ENCODE assay signal across 22 cellular contexts in genomic region chr12:12036901-12037300, GRCh38. TPM values are rescaled to one million over a fixed set of nuclear protein-coding genes. Genes with fewer than 3 reads are reported as not detected.
A peak's percentile ranks its signal among the peaks of the same experiment; 100 is the strongest.
DNase-seq lines count a peak whose midpoint lies in the region; ATAC-seq, FAIRE-seq and TF ChIP-seq lines count a peak whose summit lies in the region.
"Had no signal": no experiment of that assay in that cellular context is flagged by ENCODE, and none has a peak within 500 bp of the region (broad histone marks: within the 10 kb centered on the region; RNA-seq: fewer than 3 reads in every experiment).

No MANE protein-coding gene starts in this region.

- no peak overlapping the region for H2AFZ ChIP-seq in KMS-11 (ENCODE audit: low read depth)

- no peaks in the 10 kb centered on the region for H3K36me3 ChIP-seq in KMS-11 (ENCODE audit: insufficient read depth)
- H3K36me3 ChIP-seq in endodermal cell (ENCODE audit: control insufficient read depth, insufficient read depth, low read length) = peaks cover 2% of the 10 kb centered on the region
- H3K36me3 ChIP-seq in uterus = no peaks in the 10 kb centered on the region
- H3K36me3 ChIP-seq: BE2C had no signal

- no peak overlapping the region for H3K4me3 Mint-ChIP-seq in endodermal cell
- H3K4me3 Mint-ChIP-seq: CD4-positive, CD25-positive, alpha-beta regulatory T cell; CD8-positive, alpha-beta memory T cell had no signal

- no peak overlapping the region for H3K27ac Mint-ChIP-seq in endodermal cell
- H3K27ac Mint-ChIP-seq: CD8-positive, alpha-beta memory T cell had no signal

- CTCF ChIA-PET in A549 (lab: Yijun Ruan, JAX) = interaction anchor here (0.6 to 10.4 kb wide), 9 partner anchors 11 to 673 kb away, joined by 3 to 271 read pairs (median 4); no protein-coding TSS in a partner anchor

- H3K27me3 ChIP-seq in KMS-11 (ENCODE audit: insufficient read depth, low read depth) = no peaks in the 10 kb centered on the region
- H3K27me3 ChIP-seq in endodermal cell (ENCODE audit: control insufficient read depth, insufficient read depth, low read length, poor library complexity, severe bottlenecking) = no peaks in the 10 kb centered on the region
- H3K27me3 ChIP-seq in uterus = no peaks in the 10 kb centered on the region
- H3K27me3 ChIP-seq: BE2C had no signal

- TF ChIP-seq CTCF in A549 (IDR thresholded peaks at IDR 0.05) (no peak), KMS-11 (conservative IDR thresholded peaks at IDR 0.05; ENCODE audit: low read depth, low read length) (no peak), endodermal cell (conservative IDR thresholded peaks at IDR 0.05) (no peak), uterus (IDR thresholded peaks at IDR 0.05) (no peak)

- no peaks in the 10 kb centered on the region for H3K27me3 Mint-ChIP-seq in endodermal cell (ENCODE audit: insufficient read depth)

- TF ChIP-seq POLR2A in A549 (IDR thresholded peaks at IDR 0.05; ENCODE audit: low read length) = no peak
- TF ChIP-seq POLR2A in uterus (IDR thresholded peaks at IDR 0.05) = no peak

- no peaks in the 10 kb centered on the region for H3K79me2 ChIP-seq in KMS-11 (ENCODE audit: insufficient read depth, low read depth)

- POLR2A ChIA-PET in A549 (lab: Yijun Ruan, JAX) = no interaction called here

- H3K9ac ChIP-seq in KMS-11 = no peak overlapping the region
- H3K9ac ChIP-seq in endodermal cell (ENCODE audit: extremely low read depth, low read length, poor library complexity, severe bottlenecking) = no peak overlapping the region

- H3K27ac ChIP-seq in A549 (no peak overlapping the region), KMS-11 (no peak overlapping the region), endodermal cell (ENCODE audit: low read depth, low read length) (no peak overlapping the region), uterus (no peak overlapping the region)

- peaks cover 13% of the 10 kb centered on the region for H3K9me3 Mint-ChIP-seq in endodermal cell
- H3K9me3 Mint-ChIP-seq: CD4-positive, CD25-positive, alpha-beta regulatory T cell; CD8-positive, alpha-beta memory T cell had no signal

- peaks cover 13% of the 10 kb centered on the region for H3K36me3 Mint-ChIP-seq in endodermal cell (ENCODE audit: low read depth)
- H3K36me3 Mint-ChIP-seq: CD4-positive, CD25-positive, alpha-beta regulatory T cell had no signal

- no peak for TF ChIP-seq RAD21 in A549 (conservative IDR thresholded peaks at IDR 0.05 in 1 of 2, IDR thresholded peaks at IDR 0.05 in 1 of 2)

- H4K20me1 ChIP-seq in KMS-11 (ENCODE audit: insufficient read depth) = no peaks in the 10 kb centered on the region

- H3K4me2 ChIP-seq in A549 (no peak overlapping the region), KMS-11 (peak overlapping the region; percentile 30; the same call in 1 of the 2 replicates)

- H3K4me1 Mint-ChIP-seq in endodermal cell = peaks cover 33% of the 10 kb centered on the region

- no peak for TF ChIP-seq EP300 in A549 (IDR thresholded peaks at IDR 0.05)

- DNase-seq in A549 (ENCODE audit: low read depth in 1 of 2, low spot score in 1 of 2) (no peak), endodermal cell (peak; percentile 13), uterus (no peak)
- no peak for DNase-seq in stimulated activated CD4-positive, alpha-beta T cell treated with anti-CD3 and anti-CD28 coated beads, Interleukin-1b, Interleukin-23, amount 100 ng/mL, for 48 hours
- DNase-seq: ACHN; BE2C; C1 segment of cervical spinal cord; CD4-positive, CD25-positive, alpha-beta regulatory T cell; CD8-positive, alpha-beta memory T cell; COR-L47; DMS 273 treated with DMSO at 0.1 percent for 48 hours; DMS53; DND-41; EL; GOT3; H7 had no signal

- intact Hi-C loops in uterus (cut with DNase I; ENCODE audit: low total_unique reads) = no loop called here

- FAIRE-seq in A549 (lab: Jason Lieb, UNC) = peak; percentile 81
- FAIRE-seq: GM12891 had no signal

- H3K4me3 ChIP-seq in A549 = no peak overlapping the region
- no peak overlapping the region for H3K4me3 ChIP-seq in KMS-11 (IDR thresholded peaks at IDR 0.05; ENCODE audit: insufficient read depth, low read depth, low read length)
- H3K4me3 ChIP-seq in endodermal cell (ENCODE audit: low read length) = no peak overlapping the region
- H3K4me3 ChIP-seq in uterus = no peak overlapping the region

- no peaks in the 10 kb centered on the region for H3K9me3 ChIP-seq in A549
- peaks cover 22% of the 10 kb centered on the region for H3K9me3 ChIP-seq in endodermal cell (ENCODE audit: control insufficient read depth, low read length)
- no peaks in the 10 kb centered on the region for H3K9me3 ChIP-seq in uterus
- H3K9me3 ChIP-seq: BE2C had no signal

- ATAC-seq in A549 (no peak), GM18517 (IDR thresholded peaks at IDR 0.05; ENCODE audit: unreplicated experiment) (peak; percentile 5), HG02884 (IDR thresholded peaks at IDR 0.05; ENCODE audit: unreplicated experiment) (no peak)

- 0 out of 3 replicates have a peak, but pooled peaks cover 3% of the 10 kb centered on the region for H3K4me1 ChIP-seq in A549
- peaks cover 19% of the 10 kb centered on the region for H3K4me1 ChIP-seq in KMS-11 (ENCODE audit: low read depth, poor library complexity, severe bottlenecking)
- peaks cover 7% of the 10 kb centered on the region for H3K4me1 ChIP-seq in endodermal cell (ENCODE audit: control insufficient read depth, insufficient read depth, low read length)
- no peaks in the 10 kb centered on the region for H3K4me1 ChIP-seq in uterus
- H3K4me1 ChIP-seq: BE2C had no signal

TF ChIP-seq in A549, 52 proteins besides CTCF, POLR2A, EP300 and RAD21:
- TF ChIP-seq CHD2 (IDR thresholded peaks at IDR 0.05; ENCODE audit: low read length, partially characterized antibody) = no peak
- no peak for TF ChIP-seq ZSCAN20 (CRISPR knock-in tag; IDR thresholded peaks at IDR 0.05)
- TF ChIP-seq MAZ (IDR thresholded peaks at IDR 0.05; ENCODE audit: borderline replicate concordance, low read depth, low read length) = no peak
- no peak for TF ChIP-seq KDM5A (IDR thresholded peaks at IDR 0.05)
- no peak for TF ChIP-seq ESRRA (IDR thresholded peaks at IDR 0.05; ENCODE audit: borderline replicate concordance, low read length)
- no peak for TF ChIP-seq ATOH8 (CRISPR knock-in tag; IDR thresholded peaks at IDR 0.05; ENCODE audit: low read depth)
- no peak for TF ChIP-seq HES2 (IDR thresholded peaks at IDR 0.05)
- TF ChIP-seq E2F6 (IDR thresholded peaks at IDR 0.05; ENCODE audit: borderline replicate concordance, low read depth) = no peak
- no peak for TF ChIP-seq ZNF302 (CRISPR knock-in tag; IDR thresholded peaks at IDR 0.05)
- TF ChIP-seq NFE2L2 (conservative IDR thresholded peaks at IDR 0.05; ENCODE audit: low read length) = no peak
- no peak for TF ChIP-seq KDM1A (IDR thresholded peaks at IDR 0.05; ENCODE audit: low read depth)
- no peak for TF ChIP-seq FOXS1 (CRISPR knock-in tag; IDR thresholded peaks at IDR 0.05)
- TF ChIP-seq ELK1 (IDR thresholded peaks at IDR 0.05; ENCODE audit: low read depth, low read length) = no peak
- TF ChIP-seq HDAC2 (IDR thresholded peaks at IDR 0.05) = no peak
- no peak for TF ChIP-seq MYC (IDR thresholded peaks at IDR 0.05; ENCODE audit: borderline replicate concordance, low read length)
- no peak for TF ChIP-seq POLR2AphosphoS2 (conservative IDR thresholded peaks at IDR 0.05; ENCODE audit: low read length)
- TF ChIP-seq BCL3 (IDR thresholded peaks at IDR 0.05) = no peak
- no peak for TF ChIP-seq CHD4 (IDR thresholded peaks at IDR 0.05; ENCODE audit: borderline replicate concordance)

RNA-seq across cellular contexts. Expression of gene BCL2L14, which starts 33.8 kb away (rescaled TPM):
- polyA plus RNA-seq in A549 (2011; rRNA removed) (0.06 and 0.29 TPM in 2 replicates), A549 (2017; fragmentation: RNase III; extraction: RNeasy Plus Mini Kit Qiagen cat#74134 plus additional on column Dnase treatment) (not detected in 3 replicates)
- not detected in 2 replicates for polyA plus RNA-seq in A549 (2012; cell fraction: cytosol; rRNA removed)
- polyA plus RNA-seq in A549 (2012; cell fraction: nucleus; rRNA removed) = not detected in 2 replicates
- polyA minus RNA-seq in A549 (2011; rRNA and poly(A)+ RNA removed) = not detected in 2 replicates
- total RNA-seq in endodermal cell (10 to 100 TPM in 1 of 2 donors, 1 to 10 TPM in 1; 4.4 to 10.5 TPM), uterus (not detected)
- polyA plus RNA-seq in endodermal cell (2013, experiment 1 of 2) = 0.39 TPM
- polyA plus RNA-seq in endodermal cell (2013, experiment 2 of 2) = 0.33 TPM
- total RNA-seq: A172, G401 had no signal
- polyA plus RNA-seq: CD8-positive, alpha-beta memory T cell had no signal

Comparison
In these comparisons a context has a peak if more than half of its experiments do, and no peak if none do; other contexts are left out.
1. RNA of gene BCL2L14, which starts 33.8 kb away (total RNA-seq): 4.4 to 10.5 TPM in endodermal cell; not detected in uterus; every median in the first group is over 4 times any median in the second.